In genomic region chr16:13270602-13271001, GRCh38 we compare ENCODE assay signal across 29 cellular contexts.
"Had no signal": no experiment of that assay in that cellular context is flagged by ENCODE, and none has a peak within 500 bp of the region (broad histone marks: within the 10 kb centered on the region; RNA-seq: fewer than 3 reads in every experiment).

No MANE protein-coding gene starts in this region.

- H3K4me1 ChIP-seq: ascending aorta had no signal

- H3K36me3 ChIP-seq: ascending aorta, cardiac muscle cell had no signal

- H3K27me3 ChIP-seq: ascending aorta, cardiac muscle cell had no signal

- H3K27ac ChIP-seq: ascending aorta, cardiac muscle cell, VCaP had no signal

- H3K9me3 ChIP-seq: ascending aorta had no signal

- DNase-seq: activated B cell treated with CpG ODN at 0.5 μM for 24 hours; activated CD4-positive, alpha-beta memory T cell treated with anti-CD3 and anti-CD28 coated beads, Interleukin-2, amount 10 ng/mL, durations not matched to agents 7 days and 5 days; activated CD4-positive, alpha-beta T cell treated with anti-CD3 and anti-CD28 coated beads for 1 hour; activated CD4-positive, alpha-beta T cell treated with anti-CD3 and anti-CD28 coated beads for 36 hours; activated CD4-positive, alpha-beta T cell treated with anti-CD3 and anti-CD28 coated beads for 48 hours; activated CD4-positive, alpha-beta T cell treated with anti-CD3 and anti-CD28 coated beads, Interleukin-2, amount 10 ng/mL, durations not matched to agents 7 days and 5 days; activated CD4-positive, alpha-beta T cell treated with anti-CD3 and anti-CD28 coated beads, Interleukin-2, amount 50 U/mL, for 48 hours; activated CD8-positive, alpha-beta memory T cell treated with anti-CD3 and anti-CD28 coated beads for 24 hours; activated CD8-positive, alpha-beta memory T cell treated with anti-CD3 and anti-CD28 coated beads, Interleukin-2, amount 10 ng/mL, durations not matched to agents 7 days and 5 days; activated CD8-positive, alpha-beta memory T cell treated with anti-CD3 and anti-CD28 coated beads, Interleukin-2, amount 50 U/mL, for 48 hours; activated CD8-positive, alpha-beta T cell treated with anti-CD3 and anti-CD28 coated beads, Interleukin-2, amount 10 ng/mL, durations not matched to agents 7 days and 5 days; activated effector memory CD4-positive, alpha-beta T cell treated with Interleukin-2 at 50 U/mL for 16 hours; activated gamma-delta T cell; activated naive CD4-positive, alpha-beta T cell treated with anti-CD3 and anti-CD28 coated beads, Interleukin-2, amount 10 ng/mL, durations not matched to agents 7 days and 5 days; activated naive CD4-positive, alpha-beta T cell treated with Interleukin-2 at 50 U/mL for 16 hours; activated naive CD8-positive, alpha-beta T cell treated with anti-CD3 and anti-CD28 coated beads, Interleukin-2, amount 10 ng/mL, durations not matched to agents 7 days and 5 days; activated naive CD8-positive, alpha-beta T cell treated with anti-CD3 and anti-CD28 coated beads, Interleukin-2, amount 50 U/mL, for 24 hours; activated T-cell treated with anti-CD3 and anti-CD28 coated beads, Interleukin-2, amount 50 U/mL, for 24 hours; activated T-cell treated with anti-CD3 and anti-CD28 coated beads, Interleukin-2, amount 50 U/mL, for 48 hours; amygdala; anterior cingulate cortex; caudate nucleus; cerebellar nuclear complex; T-helper 1 cell; T-helper 2 cell; T-helper 9 cell had no signal

- H3K4me3 ChIP-seq: ascending aorta, cardiac muscle cell had no signal
